ENCODE assay signal across 17 cellular contexts in the genomic region with DNA sequence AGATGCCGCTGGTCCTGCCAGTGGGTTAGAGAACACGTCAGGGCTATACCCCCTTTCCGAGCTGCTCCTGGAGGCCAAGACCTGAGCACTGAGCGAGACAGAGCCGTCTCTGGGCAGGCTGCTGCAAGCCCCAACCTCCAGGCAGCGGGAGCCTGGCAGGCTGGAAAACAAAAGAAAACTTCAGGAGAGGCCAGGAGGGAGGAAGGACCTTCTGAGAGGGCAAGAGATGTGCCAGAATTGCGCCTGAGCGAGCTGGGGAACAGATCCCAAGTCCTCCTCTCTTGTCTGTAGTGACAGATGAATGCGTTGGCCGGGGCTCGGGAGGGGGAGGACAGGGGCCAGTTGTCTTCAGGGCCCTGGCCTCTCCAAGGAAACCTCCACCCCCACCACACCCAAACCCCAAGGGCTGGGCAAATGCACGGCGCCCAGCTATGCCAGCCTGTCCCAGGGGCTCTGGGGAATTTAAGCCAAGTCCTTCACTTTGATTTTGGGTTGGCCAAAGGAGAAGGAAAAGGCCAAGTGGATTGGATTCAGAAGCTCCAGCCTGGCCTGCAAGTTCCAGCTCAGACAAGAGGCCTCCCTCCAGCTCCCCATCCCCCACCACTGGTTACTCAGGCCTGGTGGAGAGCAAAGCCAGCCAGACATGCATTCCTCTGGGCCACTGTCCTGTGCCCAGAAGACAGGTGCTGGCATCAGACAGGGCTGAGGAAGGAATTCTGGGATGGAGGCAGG. TPM values are rescaled to one million over a fixed set of nuclear protein-coding genes. Genes with fewer than 3 reads are reported as not detected.
A peak's percentile ranks its signal among the peaks of the same experiment; 100 is the strongest.
DNase-seq lines count a peak whose midpoint lies in the region; ATAC-seq and TF ChIP-seq lines count a peak whose summit lies in the region.
"Had no signal": no experiment of that assay in that cellular context is flagged by ENCODE, and none has a peak within 500 bp of the region (broad histone marks: within the 10 kb centered on the region; RNA-seq: fewer than 3 reads in every experiment).

No MANE protein-coding gene starts in this region.

- H3K4me2 ChIP-seq in mesendoderm (ENCODE audit: low read length), result no peak overlapping the region

- H3K27me3 ChIP-seq in mesendoderm (ENCODE audit: insufficient read depth, low read length, poor library complexity) (no peaks in the 10 kb centered on the region), spleen (replicated peaks in 1 of 7) (no peaks in the 10 kb centered on the region)
- H3K27me3 ChIP-seq: BE2C had no signal

- no peak for ATAC-seq in GM19467 (IDR thresholded peaks at IDR 0.05; ENCODE audit: unreplicated experiment)
- ATAC-seq: activated naive CD8-positive, alpha-beta T cell treated with anti-CD3 and anti-CD28 coated beads, Interleukin-2, amount 50 U/mL, for 24 hours; activated T-cell treated with anti-CD3 and anti-CD28 coated beads, Interleukin-2, amount 50 U/mL, for 72 hours; SK-N-SH treated with all-trans-retinoic acid at 6 μM for 48 hours had no signal

- no peaks in the 10 kb centered on the region for H3K79me2 ChIP-seq in mesendoderm (ENCODE audit: control insufficient read depth, insufficient read depth, low read length)

- DNase-seq in RWPE1 (ENCODE audit: low spot score) (peak; percentile 55), epithelial cell of esophagus (ENCODE audit: low read depth) (peak; percentile 90), mesendoderm (peak; percentile 70), spleen (peak; percentile 58), HuH-7.5 (ENCODE audit: low spot score) (no peak), NCI-H146 (lab: John Stamatoyannopoulos, UW) (no peak)
- DNase-seq: activated CD4-positive, alpha-beta T cell treated with anti-CD3 and anti-CD28 coated beads, Interleukin-2, amount 50 U/mL, for 48 hours; activated naive CD8-positive, alpha-beta T cell treated with anti-CD3 and anti-CD28 coated beads, Interleukin-2, amount 50 U/mL, for 24 hours; activated T-cell treated with anti-CD3 and anti-CD28 coated beads, Interleukin-2, amount 50 U/mL, for 72 hours; BE2C; DMS79 treated with DMSO at 0.1 percent for 48 hours; Kasumi-1; kidney; NCI-H1417 treated with DMSO at 0.1 percent for 48 hours had no signal

- POLR2A ChIA-PET in RWPE1 (lab: Yijun Ruan, JAX; ENCODE audit: low non-redundant PET), result interaction anchor here (0.6 kb wide), 1 partner anchor 11 kb away, joined by 3 read pairs; no protein-coding TSS in a partner anchor

- H3K4me3 ChIP-seq in epithelial cell of esophagus (ENCODE audit: low read length) (no peak overlapping the region), mesendoderm (ENCODE audit: low read length) (no peak overlapping the region), spleen (no peak overlapping the region)

- no peak for TF ChIP-seq CTCF in RWPE1 (conservative IDR thresholded peaks at IDR 0.05; ENCODE audit: low read depth)
- no peak for TF ChIP-seq CTCF in epithelial cell of esophagus (IDR thresholded peaks at IDR 0.05; ENCODE audit: insufficient read depth, low read depth, low read length, missing control alignments)
- TF ChIP-seq CTCF in spleen (IDR thresholded peaks at IDR 0.05 in 8 of 11, conservative IDR thresholded peaks at IDR 0.05 in 3 of 11), result no peak

- no CpG with 5 or more reads among the region's 13 CpGs for WGBS in mesendoderm (ENCODE audit: extremely low coverage, insufficient coverage, low lambda C conversion rate)
- WGBS in spleen, 5 donors, result 80 to 93% (median 89%) methylated on average over 13 of the region's 13 CpGs

- H2AK5ac ChIP-seq in mesendoderm (ENCODE audit: low read length), result no peak overlapping the region

- no peak overlapping the region for H4K5ac ChIP-seq in mesendoderm (ENCODE audit: low read length)

- peak overlapping the region; percentile 11 for H3K18ac ChIP-seq in mesendoderm (ENCODE audit: low read length)

- H3K36me3 ChIP-seq in mesendoderm (ENCODE audit: control insufficient read depth, insufficient read depth, low read length) (no peaks in the 10 kb centered on the region), spleen (no peaks in the 10 kb centered on the region)
- H3K36me3 ChIP-seq: BE2C had no signal

- H3K9ac ChIP-seq in mesendoderm (ENCODE audit: low read length), result no peak overlapping the region

- H3K23ac ChIP-seq in mesendoderm (ENCODE audit: low read length), result no peak overlapping the region

- no peak overlapping the region for H2BK120ac ChIP-seq in mesendoderm (ENCODE audit: low read depth, low read length)

- no peak overlapping the region for H4K8ac ChIP-seq in mesendoderm (ENCODE audit: low read depth, low read length)

- TF ChIP-seq POLR2A in spleen (IDR thresholded peaks at IDR 0.05), result no peak

- no peak overlapping the region for H3K4ac ChIP-seq in mesendoderm (ENCODE audit: low read depth, low read length)

- H3K4me1 ChIP-seq in mesendoderm (ENCODE audit: control insufficient read depth, low read depth, low read length) (peaks cover 3% of the 10 kb centered on the region), spleen (peaks cover 0 to 7% (median 0%) of the 10 kb centered on the region in 6 donors)
- H3K4me1 ChIP-seq: BE2C had no signal

- no peak overlapping the region for H2BK15ac ChIP-seq in mesendoderm (replicated peaks; ENCODE audit: low read depth)

- no peaks in the 10 kb centered on the region for H3K9me3 ChIP-seq in spleen
- H3K9me3 ChIP-seq: BE2C had no signal

- CTCF ChIA-PET in RWPE1 (lab: Yijun Ruan, JAX), result no interaction called here

- no peak overlapping the region for H2BK5ac ChIP-seq in mesendoderm (ENCODE audit: low read length)

- peak overlapping the region; percentile 97 for H3K27ac ChIP-seq in RWPE1
- H3K27ac ChIP-seq in mesendoderm (ENCODE audit: low read depth, low read length), result no peak overlapping the region
- no peak overlapping the region for H3K27ac ChIP-seq in spleen

- intact Hi-C loops in spleen (cut with DNase I; ENCODE audit: low total_unique reads), result no loop called here

- no peaks in the 10 kb centered on the region for H3K79me1 ChIP-seq in mesendoderm (ENCODE audit: low read length)

- no peak overlapping the region for H3K56ac ChIP-seq in mesendoderm (ENCODE audit: low read length)

RNA-seq across cellular contexts. Expression of a gene that starts 18.1 kb away (rescaled TPM):
- 1.1 TPM for polyA plus RNA-seq in mesendoderm (2013, experiment 1 of 2)
- polyA plus RNA-seq in mesendoderm (2013, experiment 2 of 2), result 1.3 TPM
- total RNA-seq in spleen, result 10 to 100 TPM in 5 of 7 donors, 1 to 10 TPM in 2; 9.2 to 16.5 (median 10.8) TPM
- under 1 TPM; 0.86 to 1.00 (median 0.96) TPM for polyA plus RNA-seq in spleen
- total RNA-seq: endothelial cell of umbilical vein had no signal
- polyA plus RNA-seq: endothelial cell of umbilical vein had no signal

Comparison
In these comparisons a context has a peak if more than half of its experiments do, and no peak if none do; other contexts are left out.
1. DNase-seq: peak in RWPE1 (single experiment), epithelial cell of esophagus (single experiment), mesendoderm (single experiment) and spleen (single experiment); none in HuH-7.5 (single experiment) and NCI-H146 (single experiment).